ENCODE assay signal across 2 cellular contexts in genomic region chr6:56807992-56808342, GRCh38.
TF ChIP-seq lines count a peak whose summit lies in the region.

No MANE protein-coding gene starts in this region.

TF ChIP-seq in IMR-90, 13 proteins besides CTCF, POLR2A, EP300 and RAD21:
- TF ChIP-seq FOS (IDR thresholded peaks at IDR 0.05; ENCODE audit: low read depth, low read length) = peak; percentile 35
- no peak for TF ChIP-seq ELK1 (IDR thresholded peaks at IDR 0.05; ENCODE audit: borderline replicate concordance, low read depth, low read length)
- TF ChIP-seq RFX5 (IDR thresholded peaks at IDR 0.05; ENCODE audit: low read depth, low read length) = no peak
- no peak for TF ChIP-seq SMC3 (IDR thresholded peaks at IDR 0.05; ENCODE audit: low read depth, low read length)

TF ChIP-seq in GM12878, 131 proteins besides CTCF, POLR2A, EP300 and RAD21:
- TF ChIP-seq CREM (IDR thresholded peaks at IDR 0.05; ENCODE audit: low read depth) (0 out of 2 replicates have a peak, but pooled peaks have one; percentile 17), JUND (IDR thresholded peaks at IDR 0.05; ENCODE audit: low read depth, low read length) (0 out of 2 replicates have a peak, but pooled peaks have one; percentile 32), CHD4 (IDR thresholded peaks at IDR 0.05) (no peak), ATF7 (IDR thresholded peaks at IDR 0.05; ENCODE audit: low read depth) (peak; percentile 82), ATF2 (IDR thresholded peaks at IDR 0.05; ENCODE audit: low read length) (0 out of 2 replicates have a peak, but pooled peaks have one; percentile 12)
TF ChIP-seq in GM12878: peak in this region for 4.
